ENCODE assay signal across 13 cellular contexts in genomic region chr16:49365711-49366509, GRCh38. TPM values are rescaled to one million over a fixed set of nuclear protein-coding genes. Genes with fewer than 3 reads are reported as not detected.
DNase-seq lines count a peak whose midpoint lies in the region; ATAC-seq and TF ChIP-seq lines count a peak whose summit lies in the region.
"Had no signal": no experiment of that assay in that cellular context is flagged by ENCODE, and none has a peak within 500 bp of the region (broad histone marks: within the 10 kb centered on the region; RNA-seq: fewer than 3 reads in every experiment).

No MANE protein-coding gene starts in this region.

- peak; percentile 7 for DNase-seq in endodermal cell
- DNase-seq in midbrain (lab: John Stamatoyannopoulos, UW): no peak
- no peak for DNase-seq in D341Med (ENCODE audit: low spot score)
- no peak for DNase-seq in T1000 (lab: John Stamatoyannopoulos, UW)
- DNase-seq: activated CD4-positive, alpha-beta T cell treated with anti-CD3 and anti-CD28 coated beads, Interleukin-2, amount 50 U/mL, for 4 hours; amygdala; nephron progenitor cell; SIG-M5 had no signal

- H3K36me3 ChIP-seq in endodermal cell (ENCODE audit: control insufficient read depth, insufficient read depth, low read length): no peaks in the 10 kb centered on the region

- WGBS in endodermal cell (ENCODE audit: insufficient coverage in 1 of 2, insufficient read length in 1 of 2), 2 experiments: 87 to 90% methylated on average over 4 of the region's 4 CpGs

- no peak for TF ChIP-seq CTCF in endodermal cell (conservative IDR thresholded peaks at IDR 0.05)

- H3K9me3 ChIP-seq in endodermal cell (ENCODE audit: control insufficient read depth, low read length): no peaks in the 10 kb centered on the region

- ATAC-seq in GM18909 (IDR thresholded peaks at IDR 0.05; ENCODE audit: poor library complexity, unreplicated experiment) (peak; percentile 89), GM21723 (IDR thresholded peaks at IDR 0.05; ENCODE audit: unreplicated experiment) (peak; percentile 94), HG03175 (IDR thresholded peaks at IDR 0.05; ENCODE audit: unreplicated experiment) (peak; percentile 86)
- no peak for ATAC-seq in activated T-helper 17 cell treated with anti-CD3 and anti-CD28 coated beads, Interleukin-2, amount 50 U/mL, for 72 hours (replicated peaks)

- H3K27me3 ChIP-seq in endodermal cell (ENCODE audit: control insufficient read depth, insufficient read depth, low read length, poor library complexity, severe bottlenecking): no peaks in the 10 kb centered on the region

- no peak overlapping the region for H3K4me3 ChIP-seq in endodermal cell (ENCODE audit: low read length)

- H3K9ac ChIP-seq in endodermal cell (ENCODE audit: extremely low read depth, low read length, poor library complexity, severe bottlenecking): no peak overlapping the region

- peaks cover 2% of the 10 kb centered on the region for H3K4me1 ChIP-seq in endodermal cell (ENCODE audit: control insufficient read depth, insufficient read depth, low read length)

- no peak overlapping the region for H3K4me3 Mint-ChIP-seq in endodermal cell
- H3K4me3 Mint-ChIP-seq in activated T-helper 17 cell treated with anti-CD3 and anti-CD28 coated beads, Interleukin-2, amount 50 U/mL, for 72 hours: no peak overlapping the region
- H3K4me3 Mint-ChIP-seq: nephron progenitor cell had no signal

- no peak overlapping the region for H3K27ac Mint-ChIP-seq in endodermal cell
- H3K27ac Mint-ChIP-seq in activated T-helper 17 cell treated with anti-CD3 and anti-CD28 coated beads, Interleukin-2, amount 50 U/mL, for 72 hours: no peak overlapping the region
- H3K27ac Mint-ChIP-seq: nephron progenitor cell had no signal

- H3K27ac ChIP-seq in endodermal cell (ENCODE audit: low read depth, low read length): no peak overlapping the region

- H3K27me3 Mint-ChIP-seq in endodermal cell (ENCODE audit: insufficient read depth): peaks cover 5% of the 10 kb centered on the region
- H3K27me3 Mint-ChIP-seq in activated T-helper 17 cell treated with anti-CD3 and anti-CD28 coated beads, Interleukin-2, amount 50 U/mL, for 72 hours: peaks cover 7% of the 10 kb centered on the region

- H3K9me3 Mint-ChIP-seq in endodermal cell: peaks cover 5% of the 10 kb centered on the region
- H3K9me3 Mint-ChIP-seq in activated T-helper 17 cell treated with anti-CD3 and anti-CD28 coated beads, Interleukin-2, amount 50 U/mL, for 72 hours: peaks cover 12% of the 10 kb centered on the region
- H3K9me3 Mint-ChIP-seq: nephron progenitor cell had no signal

- H3K4me1 Mint-ChIP-seq in endodermal cell: peaks cover 10% of the 10 kb centered on the region
- no peaks in the 10 kb centered on the region for H3K4me1 Mint-ChIP-seq in activated T-helper 17 cell treated with anti-CD3 and anti-CD28 coated beads, Interleukin-2, amount 50 U/mL, for 72 hours
- H3K4me1 Mint-ChIP-seq: nephron progenitor cell had no signal

- no peaks in the 10 kb centered on the region for H3K36me3 Mint-ChIP-seq in endodermal cell (ENCODE audit: low read depth)
- H3K36me3 Mint-ChIP-seq in activated T-helper 17 cell treated with anti-CD3 and anti-CD28 coated beads, Interleukin-2, amount 50 U/mL, for 72 hours (ENCODE audit: low read depth): no peaks in the 10 kb centered on the region

RNA-seq across cellular contexts. Expression of gene C16orf78, which starts 7.7 kb away (rescaled TPM):
- not detected for total RNA-seq in endodermal cell
- polyA plus RNA-seq in endodermal cell (2013, experiment 1 of 2): not detected
- polyA plus RNA-seq in endodermal cell (2013, experiment 2 of 2): not detected
- not detected for total RNA-seq in activated T-helper 17 cell treated with anti-CD3 and anti-CD28 coated beads, Interleukin-2, amount 50 U/mL, for 72 hours
- total RNA-seq: temporal lobe had no signal
